In the genomic region with DNA sequence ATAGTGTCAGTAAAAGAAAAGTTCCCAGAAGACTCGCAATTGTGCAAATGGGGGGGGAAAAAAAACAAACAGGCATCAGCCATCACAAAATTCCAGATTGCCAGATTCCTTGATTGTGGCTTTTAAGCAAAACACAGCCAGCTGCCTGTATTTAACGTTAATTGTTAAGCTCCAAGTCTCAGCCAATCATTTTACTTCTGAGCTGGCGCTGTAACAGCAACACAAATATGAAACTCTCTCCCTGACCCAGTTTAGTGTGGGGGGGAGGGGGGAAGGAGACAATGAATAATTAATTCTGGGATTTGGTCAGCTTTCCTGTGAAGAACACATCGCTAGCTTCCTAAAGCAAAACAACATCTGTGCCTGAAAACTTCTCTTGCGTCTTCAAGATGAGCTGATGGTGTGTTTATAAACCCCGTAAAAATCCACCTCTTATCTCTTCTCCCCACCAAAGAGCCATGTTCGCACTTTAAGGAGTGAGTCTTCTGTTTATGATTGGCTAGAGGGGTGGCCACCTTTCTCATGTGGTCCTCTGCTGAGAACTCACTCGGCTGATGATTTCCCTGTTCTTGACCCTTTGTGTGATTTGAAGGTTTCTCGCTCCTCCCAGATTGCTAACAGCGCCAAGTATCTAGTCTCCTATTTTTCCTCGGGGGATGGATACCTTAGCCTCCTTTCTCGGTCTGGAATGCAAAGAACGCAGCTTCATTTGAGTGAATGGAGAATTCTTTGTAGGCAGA, we compare ENCODE assay signal across 8 cellular contexts.
DNase-seq lines count a peak whose midpoint lies in the region; TF ChIP-seq lines count a peak whose summit lies in the region.

No MANE protein-coding gene starts in this region.

- H3K27me3 ChIP-seq in SK-N-SH (ENCODE audit: insufficient read depth) (peaks cover 6% of the 10 kb centered on the region; the same call in 1 of the 2 replicates), prostate gland (replicated peaks; ENCODE audit: insufficient read depth) (no peaks in the 10 kb centered on the region), Karpas-422 (ENCODE audit: low read length) (no peaks in the 10 kb centered on the region)

- H3K4me2 ChIP-seq in SK-N-SH (peak overlapping the region; percentile 86), Karpas-422 (ENCODE audit: low read depth, low read length, poor library complexity, severe bottlenecking) (no peak overlapping the region)

- H3K27ac ChIP-seq in SK-N-SH (ENCODE audit: low read depth in 2 of 2, low read length in 1 of 2) (no peak overlapping the region), prostate gland (no peak overlapping the region), Karpas-422 (ENCODE audit: low read length) (no peak overlapping the region)

- H3K36me3 Mint-ChIP-seq in glutamatergic neuron (ENCODE audit: unreplicated experiment), result no peaks in the 10 kb centered on the region

- WGBS in SK-N-SH (ENCODE audit: low lambda C conversion rate), result 5% methylated on average over 13 of the region's 13 CpGs
- 8% methylated on average over 13 of the region's 13 CpGs for WGBS in prostate gland

- peaks cover 8% of the 10 kb centered on the region for H3K9me3 Mint-ChIP-seq in glutamatergic neuron (ENCODE audit: unreplicated experiment)

- CTCF ChIA-PET in SK-N-SH (lab: Yijun Ruan, JAX), result interaction anchor here (0.6 to 4.4 kb wide), 32 partner anchors 9 to 1663 kb away, joined by 3 to 56 read pairs (median 4); a partner anchor contains a TSS

- no peak overlapping the region for H3K9ac ChIP-seq in SK-N-SH
- no peak overlapping the region for H3K9ac ChIP-seq in Karpas-422 (ENCODE audit: low read length)

- DNase-seq in SK-N-SH (peak; percentile 21), glutamatergic neuron (no peak), prostate gland (ENCODE audit: low spot score) (no peak), Karpas-422 (no peak), RPMI8226 (no peak), NCI-H345 (lab: John Stamatoyannopoulos, UW) (no peak), HPDE6-E6E7 (ENCODE audit: extremely low spot score) (no peak)

- H3K36me3 ChIP-seq in SK-N-SH (replicated peaks in 1 of 2; ENCODE audit: control insufficient read depth in 1 of 2, insufficient read depth in 2 of 2, low read length in 1 of 2) (no peaks in the 10 kb centered on the region), prostate gland (no peaks in the 10 kb centered on the region), Karpas-422 (ENCODE audit: insufficient read depth, low read length) (no peaks in the 10 kb centered on the region)

- POLR2A ChIA-PET in SK-N-SH (lab: Yijun Ruan, JAX), result no interaction called here

- no peak; a peak in 1 of 4 replicates for TF ChIP-seq EP300 in SK-N-SH (IDR thresholded peaks at IDR 0.05; ENCODE audit: borderline replicate concordance in 1 of 2, low read depth in 1 of 2, low read length in 1 of 2)

- peak overlapping the region; percentile 79 for H3K4me3 ChIP-seq in GM08714 (ENCODE audit: low read length)
- peak overlapping the region; percentile 53 to 64 for H3K4me3 ChIP-seq in SK-N-SH (ENCODE audit: low read depth in 2 of 2, low read length in 1 of 2)
- peak overlapping the region; percentile 14 to 17 for H3K4me3 ChIP-seq in prostate gland
- no peak overlapping the region for H3K4me3 ChIP-seq in Karpas-422 (ENCODE audit: low read length)

- H3K9me2 ChIP-seq in SK-N-SH, result no peaks in the 10 kb centered on the region
- H3K9me2 ChIP-seq in Karpas-422 (replicated peaks; ENCODE audit: insufficient read depth, low read length), result no peaks in the 10 kb centered on the region

- H3K9me3 ChIP-seq in SK-N-SH (no peaks in the 10 kb centered on the region), prostate gland (no peaks in the 10 kb centered on the region), Karpas-422 (ENCODE audit: low read length) (no peaks in the 10 kb centered on the region)

- H2AFZ ChIP-seq in SK-N-SH (ENCODE audit: low read depth), result peak overlapping the region; percentile 22; the same call in 1 of the 2 replicates
- no peak overlapping the region for H2AFZ ChIP-seq in Karpas-422 (ENCODE audit: low read length)

- intact Hi-C loops in prostate gland (cut with DNase I), result loop anchor here (2.0 kb wide), 1 partner anchor 325 kb away; no protein-coding TSS in a partner anchor

- no peaks in the 10 kb centered on the region for H3F3A ChIP-seq in SK-N-SH (replicated peaks; ENCODE audit: insufficient read depth)

- TF ChIP-seq POLR2A in prostate gland (IDR thresholded peaks at IDR 0.05), result no peak

- H3K27ac Mint-ChIP-seq in glutamatergic neuron (ENCODE audit: unreplicated experiment), result peak overlapping the region; percentile 87

- peak overlapping the region; percentile 85 for H3K4me3 Mint-ChIP-seq in glutamatergic neuron (ENCODE audit: unreplicated experiment)

- H3K27me3 Mint-ChIP-seq in glutamatergic neuron (ENCODE audit: unreplicated experiment), result peaks cover 8% of the 10 kb centered on the region

- peaks cover 9 to 11% of the 10 kb centered on the region in 2 experiments; a peak in 2 of 4 replicates for H3K4me1 ChIP-seq in SK-N-SH (ENCODE audit: control insufficient read depth in 1 of 2, insufficient read depth in 2 of 2, low read depth in 1 of 2, low read length in 1 of 2)
- H3K4me1 ChIP-seq in prostate gland (replicated peaks), result no peaks in the 10 kb centered on the region
- H3K4me1 ChIP-seq in Karpas-422 (ENCODE audit: low read length), result no peaks in the 10 kb centered on the region

- peaks cover 25% of the 10 kb centered on the region for H3K4me1 Mint-ChIP-seq in glutamatergic neuron (ENCODE audit: low read depth, unreplicated experiment)

- no peaks in the 10 kb centered on the region for H3K79me2 ChIP-seq in SK-N-SH (ENCODE audit: insufficient read depth)
- H3K79me2 ChIP-seq in Karpas-422 (ENCODE audit: low read length), result no peaks in the 10 kb centered on the region

- no peaks in the 10 kb centered on the region for H4K20me1 ChIP-seq in SK-N-SH (ENCODE audit: insufficient read depth)
- no peaks in the 10 kb centered on the region for H4K20me1 ChIP-seq in Karpas-422 (ENCODE audit: insufficient read depth, low read depth, low read length)

- no peak for TF ChIP-seq CTCF in SK-N-SH (IDR thresholded peaks at IDR 0.05)
- TF ChIP-seq CTCF in glutamatergic neuron (IDR thresholded peaks at IDR 0.05; ENCODE audit: partially characterized antibody, unreplicated experiment), result no peak
- TF ChIP-seq CTCF in prostate gland (IDR thresholded peaks at IDR 0.05), result no peak

- no peak for TF ChIP-seq RAD21 in SK-N-SH (IDR thresholded peaks at IDR 0.05; ENCODE audit: low read length)

TF ChIP-seq in SK-N-SH, 30 proteins besides CTCF, POLR2A, EP300 and RAD21:
- TF ChIP-seq, protein P1, sequence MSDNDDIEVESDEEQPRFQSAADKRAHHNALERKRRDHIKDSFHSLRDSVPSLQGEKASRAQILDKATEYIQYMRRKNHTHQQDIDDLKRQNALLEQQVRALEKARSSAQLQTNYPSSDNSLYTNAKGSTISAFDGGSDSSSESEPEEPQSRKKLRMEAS (IDR thresholded peaks at IDR 0.05; ENCODE audit: low read depth), result no peak
- TF ChIP-seq CHD2 (IDR thresholded peaks at IDR 0.05; ENCODE audit: low read length, partially characterized antibody), result no peak
- TF ChIP-seq, protein P2, sequence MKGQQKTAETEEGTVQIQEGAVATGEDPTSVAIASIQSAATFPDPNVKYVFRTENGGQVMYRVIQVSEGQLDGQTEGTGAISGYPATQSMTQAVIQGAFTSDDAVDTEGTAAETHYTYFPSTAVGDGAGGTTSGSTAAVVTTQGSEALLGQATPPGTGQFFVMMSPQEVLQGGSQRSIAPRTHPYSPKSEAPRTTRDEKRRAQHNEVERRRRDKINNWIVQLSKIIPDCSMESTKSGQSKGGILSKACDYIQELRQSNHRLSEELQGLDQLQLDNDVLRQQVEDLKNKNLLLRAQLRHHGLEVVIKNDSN (IDR thresholded peaks at IDR 0.05; ENCODE audit: borderline replicate concordance, low read depth), result no peak
- TF ChIP-seq FOSL2 (IDR thresholded peaks at IDR 0.05; ENCODE audit: borderline replicate concordance, low read depth), result no peak
